In the genomic region with DNA sequence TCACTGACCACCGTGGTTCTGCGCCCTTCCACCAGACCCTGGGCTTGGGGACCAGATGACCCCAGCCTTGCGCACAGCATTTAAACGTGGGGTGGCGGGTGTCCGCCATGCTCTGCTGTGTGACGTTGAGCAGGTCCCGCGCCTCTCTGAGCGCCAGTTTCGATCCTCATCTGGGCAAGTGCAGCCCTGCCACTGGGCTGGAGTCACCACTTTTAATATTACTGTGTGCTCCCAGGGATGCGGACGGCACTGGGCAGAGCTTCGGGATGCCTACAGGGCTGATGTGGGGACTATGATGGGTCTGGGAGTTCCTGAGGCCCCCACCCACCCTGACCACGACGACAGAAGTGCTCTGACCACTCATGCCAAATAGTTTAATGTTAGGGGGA, we compare ENCODE assay signal across 6 cellular contexts. TPM values are rescaled to one million over a fixed set of nuclear protein-coding genes. Genes with fewer than 3 reads are reported as not detected.
DNase-seq lines count a peak whose midpoint lies in the region; ATAC-seq and TF ChIP-seq lines count a peak whose summit lies in the region.

No MANE protein-coding gene starts in this region.

- H3K79me2 ChIP-seq in hepatocyte, result no peaks in the 10 kb centered on the region

- peak overlapping the region; percentile 86 for H3K4me3 Mint-ChIP-seq in activated naive CD4-positive, alpha-beta T cell treated with anti-CD3 and anti-CD28 coated beads, Interleukin-2, amount 10 ng/mL, durations not matched to agents 7 days and 5 days

- peak overlapping the region; percentile 28 for H3K4me3 ChIP-seq in hepatocyte
- H3K4me3 ChIP-seq in upper lobe of right lung, result peak overlapping the region; percentile 75

- H3K9me3 Mint-ChIP-seq in activated naive CD4-positive, alpha-beta T cell treated with anti-CD3 and anti-CD28 coated beads, Interleukin-2, amount 10 ng/mL, durations not matched to agents 7 days and 5 days, result no peaks in the 10 kb centered on the region

- no peaks in the 10 kb centered on the region for H3K36me3 ChIP-seq in hepatocyte (replicated peaks; ENCODE audit: insufficient read depth, low read depth)
- no peaks in the 10 kb centered on the region for H3K36me3 ChIP-seq in upper lobe of right lung

- H3K4me1 Mint-ChIP-seq in activated naive CD4-positive, alpha-beta T cell treated with anti-CD3 and anti-CD28 coated beads, Interleukin-2, amount 10 ng/mL, durations not matched to agents 7 days and 5 days, result peaks cover 17% of the 10 kb centered on the region

- H3K27ac ChIP-seq in hepatocyte, result peak overlapping the region; percentile 93
- H3K27ac ChIP-seq in upper lobe of right lung, result peak overlapping the region; percentile 71

- intact Hi-C loops in upper lobe of right lung (cut with DNase I), result loop anchor here (5.0 kb wide), 1 partner anchor 51 kb away; no protein-coding TSS in a partner anchor

- WGBS in hepatocyte (ENCODE audit: low lambda C conversion rate, missing lambda C conversion rate), result 63% methylated on average over 16 of the region's 16 CpGs

- peak overlapping the region; percentile 71 for H2AFZ ChIP-seq in hepatocyte

- CTCF ChIA-PET in activated naive CD4-positive, alpha-beta T cell treated with anti-CD3 and anti-CD28 coated beads, Interleukin-2, amount 10 ng/mL, durations not matched to agents 7 days and 5 days (lab: Charles Lee), result interaction anchor here (0.7 to 8.0 kb wide), 6 partner anchors 14 to 280 kb away, joined by 3 to 91 read pairs (median 23); a partner anchor contains a TSS

- no peak for DNase-seq in activated naive CD4-positive, alpha-beta T cell treated with anti-CD3 and anti-CD28 coated beads, Interleukin-2, amount 10 ng/mL, durations not matched to agents 7 days and 5 days
- no peak for DNase-seq in activated naive CD4-positive, alpha-beta T cell treated with Interleukin-2 at 50 U/mL for 16 hours
- no peak for DNase-seq in hepatocyte (ENCODE audit: low spot score)
- DNase-seq in upper lobe of right lung, result no peak
- DNase-seq in NCI-H146 treated with DMSO at 0.1 percent for 48 hours (lab: John Stamatoyannopoulos, UW; ENCODE audit: unreplicated experiment), result no peak
- DNase-seq in activated CD4-positive, CD25-positive, alpha-beta regulatory T cell (lab: John Stamatoyannopoulos, UW), result no peak

- ATAC-seq in upper lobe of right lung, result no peak

- peak overlapping the region; percentile 87 for H3K27ac Mint-ChIP-seq in activated naive CD4-positive, alpha-beta T cell treated with anti-CD3 and anti-CD28 coated beads, Interleukin-2, amount 10 ng/mL, durations not matched to agents 7 days and 5 days

- no peaks in the 10 kb centered on the region for H3K9me2 ChIP-seq in hepatocyte (replicated peaks; ENCODE audit: insufficient read depth)

- TF ChIP-seq CTCF in hepatocyte (IDR thresholded peaks at IDR 0.05; ENCODE audit: poor library complexity), result no peak
- no peak for TF ChIP-seq CTCF in upper lobe of right lung (IDR thresholded peaks at IDR 0.05)

- H3K27me3 ChIP-seq in hepatocyte (no peaks in the 10 kb centered on the region), upper lobe of right lung (no peaks in the 10 kb centered on the region)

- no peaks in the 10 kb centered on the region for H3K9me3 ChIP-seq in hepatocyte (ENCODE audit: low read depth)
- H3K9me3 ChIP-seq in upper lobe of right lung, result no peaks in the 10 kb centered on the region

- no peaks in the 10 kb centered on the region for H4K20me1 ChIP-seq in hepatocyte (ENCODE audit: insufficient read depth, poor library complexity, severe bottlenecking)

- H3K27me3 Mint-ChIP-seq in activated naive CD4-positive, alpha-beta T cell treated with anti-CD3 and anti-CD28 coated beads, Interleukin-2, amount 10 ng/mL, durations not matched to agents 7 days and 5 days, result peaks cover 16% of the 10 kb centered on the region

- H3K4me2 ChIP-seq in hepatocyte, result peak overlapping the region; percentile 87

- H3K36me3 Mint-ChIP-seq in activated naive CD4-positive, alpha-beta T cell treated with anti-CD3 and anti-CD28 coated beads, Interleukin-2, amount 10 ng/mL, durations not matched to agents 7 days and 5 days, result peaks cover 1% of the 10 kb centered on the region

- H3K4me1 ChIP-seq in hepatocyte (ENCODE audit: insufficient read depth), result peaks cover 13% of the 10 kb centered on the region
- H3K4me1 ChIP-seq in upper lobe of right lung, result peaks cover 6% of the 10 kb centered on the region

RNA-seq across cellular contexts. Expression of a gene that starts 1.2 kb away (rescaled TPM):
- total RNA-seq in hepatocyte (12.9 and 13.6 TPM in 2 replicates), upper lobe of right lung (12.2 TPM)
- 28.7 and 29.2 TPM in 2 replicates for polyA plus RNA-seq in hepatocyte

RNA-seq across cellular contexts. Expression of a gene that starts 8.6 kb away (rescaled TPM):
- total RNA-seq in hepatocyte (0.70 TPM in 1 of 2 replicates, not detected in the other), upper lobe of right lung (not detected)
- polyA plus RNA-seq in hepatocyte, result 0.34 TPM in 1 of 2 replicates, not detected in the other

RNA-seq across cellular contexts. Expression of a gene that starts 19.6 kb away (rescaled TPM):
- 9.5 and 15.4 TPM in 2 replicates for total RNA-seq in hepatocyte
- polyA plus RNA-seq in hepatocyte, result 18.7 and 20.9 TPM in 2 replicates
- 0.32 TPM for total RNA-seq in upper lobe of right lung

RNA-seq across cellular contexts. Expression of a gene that starts 24.2 kb away (rescaled TPM):
- total RNA-seq in hepatocyte (163 and 194 TPM in 2 replicates), upper lobe of right lung (141 TPM)
- polyA plus RNA-seq in hepatocyte, result 226 and 239 TPM in 2 replicates

RNA-seq across cellular contexts. Expression of a gene that starts 43.5 kb away (rescaled TPM):
- total RNA-seq in hepatocyte (0.80 and 2.5 TPM in 2 replicates), upper lobe of right lung (1.3 TPM)
- 0.61 and 1.6 TPM in 2 replicates for polyA plus RNA-seq in hepatocyte
